Comparison of ENCODE assay signal across 17 cellular contexts in the genomic region with DNA sequence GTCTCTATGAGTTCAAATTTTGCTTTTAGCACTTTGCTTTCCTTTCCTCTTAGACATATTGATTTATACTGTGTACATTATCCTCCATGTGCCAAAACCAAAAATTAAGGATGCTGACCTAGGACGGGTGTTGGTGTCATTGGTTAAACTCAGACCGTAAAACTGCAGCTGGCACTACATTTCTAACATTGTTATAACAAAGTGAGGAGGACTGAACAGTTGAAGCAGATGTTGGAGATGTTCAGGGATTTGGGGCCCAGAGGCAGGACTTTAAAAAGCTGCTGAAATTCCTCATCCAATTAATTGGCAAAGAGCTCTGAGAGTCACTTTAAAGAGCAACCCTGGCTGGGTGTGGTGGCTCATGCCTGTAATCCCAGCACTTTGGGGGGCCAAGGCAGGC.
"Had no signal": no experiment of that assay in that cellular context is flagged by ENCODE, and none has a peak within 500 bp of the region (broad histone marks: within the 10 kb centered on the region; RNA-seq: fewer than 3 reads in every experiment).

No MANE protein-coding gene starts in this region.

- DNase-seq: activated CD4-positive, CD25-positive, alpha-beta regulatory T cell treated with anti-CD3 and anti-CD28 coated beads, Interleukin-2, amount 50 U/mL, for 72 hours; activated naive CD4-positive, alpha-beta T cell treated with Interleukin-2 at 50 U/mL for 16 hours; activated naive CD8-positive, alpha-beta T cell treated with anti-CD3 and anti-CD28 coated beads, Interleukin-2, amount 50 U/mL, for 24 hours; aorta; cerebellar nuclear complex; islet precursor cell; occipital lobe; right cardiac atrium; small intestine; stimulated activated CD4-positive, alpha-beta T cell treated with anti-CD3 and anti-CD28 coated beads, Interleukin-4, amount 100 ng/mL, for 24 hours; stimulated activated naive CD4-positive, alpha-beta T cell; T-helper 1 cell; trophoblast cell had no signal

- H3K4me3 Mint-ChIP-seq: activated naive CD8-positive, alpha-beta T cell treated with anti-CD3 and anti-CD28 coated beads, Interleukin-2, amount 50 U/mL, for 24 hours; memory B cell; natural killer cell treated with Interleukin-12 subunit alpha and Interleukin-12 subunit beta and Interleukin-15 and Interleukin-18, amount 100 ng/mL, for 72 hours had no signal

- H3K27me3 ChIP-seq: hepatocyte had no signal

- H2AFZ ChIP-seq: hepatocyte had no signal

- ATAC-seq: activated naive CD8-positive, alpha-beta T cell treated with anti-CD3 and anti-CD28 coated beads, Interleukin-2, amount 50 U/mL, for 24 hours; natural killer cell treated with Interleukin-12 subunit alpha and Interleukin-12 subunit beta and Interleukin-15 and Interleukin-18, amount 100 ng/mL, for 72 hours; right cardiac atrium had no signal

- H3K4me1 ChIP-seq: prostate gland had no signal

- H3K4me2 ChIP-seq: hepatocyte had no signal

- H3K27ac Mint-ChIP-seq: activated naive CD8-positive, alpha-beta T cell treated with anti-CD3 and anti-CD28 coated beads, Interleukin-2, amount 50 U/mL, for 24 hours; memory B cell; natural killer cell treated with Interleukin-12 subunit alpha and Interleukin-12 subunit beta and Interleukin-15 and Interleukin-18, amount 100 ng/mL, for 72 hours had no signal

- H3K4me3 ChIP-seq: hepatocyte, prostate gland had no signal

- H3K9me3 Mint-ChIP-seq: activated naive CD8-positive, alpha-beta T cell treated with anti-CD3 and anti-CD28 coated beads, Interleukin-2, amount 50 U/mL, for 24 hours; natural killer cell treated with Interleukin-12 subunit alpha and Interleukin-12 subunit beta and Interleukin-15 and Interleukin-18, amount 100 ng/mL, for 72 hours had no signal

- H3K27ac ChIP-seq: hepatocyte, prostate gland had no signal

- H3K36me3 Mint-ChIP-seq: memory B cell; natural killer cell treated with Interleukin-12 subunit alpha and Interleukin-12 subunit beta and Interleukin-15 and Interleukin-18, amount 100 ng/mL, for 72 hours had no signal

- H3K4me1 Mint-ChIP-seq: activated naive CD8-positive, alpha-beta T cell treated with anti-CD3 and anti-CD28 coated beads, Interleukin-2, amount 50 U/mL, for 24 hours; memory B cell had no signal

- H3K9me3 ChIP-seq: prostate gland had no signal

- H3K79me2 ChIP-seq: hepatocyte had no signal

- H3K36me3 ChIP-seq: prostate gland had no signal
